In genomic region chr4:42656736-42656985, GRCh38 we compare ENCODE assay signal across 8 cellular contexts. TPM values are rescaled to one million over a fixed set of nuclear protein-coding genes. Genes with fewer than 3 reads are reported as not detected.
A peak's percentile ranks its signal among the peaks of the same experiment; 100 is the strongest.
DNase-seq lines count a peak whose midpoint lies in the region; ATAC-seq and TF ChIP-seq lines count a peak whose summit lies in the region.

No MANE protein-coding gene starts in this region.

- H2AK5ac ChIP-seq in mesendoderm (ENCODE audit: low read length) = no peak overlapping the region

- no peak overlapping the region for H2BK120ac ChIP-seq in mesendoderm (ENCODE audit: low read depth, low read length)

- H2BK5ac ChIP-seq in mesendoderm (ENCODE audit: low read length) = no peak overlapping the region

- peak overlapping the region; percentile 76 for H3K9ac ChIP-seq in mesendoderm (ENCODE audit: low read length)

- peaks cover 10 to 51% (median 34%) of the 10 kb centered on the region in 9 donors for H3K4me1 ChIP-seq in heart right ventricle
- peaks cover 46% of the 10 kb centered on the region for H3K4me1 ChIP-seq in body of pancreas
- no peaks in the 10 kb centered on the region for H3K4me1 ChIP-seq in mesendoderm (ENCODE audit: control insufficient read depth, low read depth, low read length)

- 0 to 1% methylated on average over 29 to 31 of the region's 31 CpGs for WGBS in heart right ventricle, 2 donors
- 1% methylated on average over 30 of the region's 31 CpGs; no CpG with 5 or more reads in 1 of the 2 donors for WGBS in body of pancreas, 2 donors
- WGBS in mesendoderm (ENCODE audit: extremely low coverage, insufficient coverage, low lambda C conversion rate) = no CpG with 5 or more reads among the region's 31 CpGs

- intact Hi-C loops in heart right ventricle (cut with DNase I) (loop anchor here in 5 of 10 donors (2.0 to 5.0 kb wide), 6 partner anchors 39 to 88 kb away; no protein-coding TSS in a partner anchor), Right ventricle myocardium inferior (cut with DNase I) (loop anchor here (2.0 to 5.0 kb wide), 2 partner anchors 49 to 86 kb away; no protein-coding TSS in a partner anchor), body of pancreas (cut with DNase I) (no loop called here)

- H3K9me3 ChIP-seq in heart right ventricle = peaks cover 0 to 10% (median 0%) of the 10 kb centered on the region in 11 donors
- no peaks in the 10 kb centered on the region for H3K9me3 ChIP-seq in body of pancreas

- DNase-seq in heart right ventricle = no peak
- no peak for DNase-seq in Right ventricle myocardium inferior (ENCODE audit: missing footprints)
- DNase-seq in body of pancreas = no peak
- no peak for DNase-seq in mesendoderm
- peak; percentile 48 for DNase-seq in ureter (ENCODE audit: low spot score)
- DNase-seq in stimulated activated CD4-positive, alpha-beta T cell treated with anti-CD3 and anti-CD28 coated beads, Interleukin-1b, Interleukin-23, amount 100 ng/mL, for 48 hours = no peak
- no peak for DNase-seq in NCI-H2227 (lab: John Stamatoyannopoulos, UW; ENCODE audit: unreplicated experiment)

- H3K27me3 ChIP-seq in heart right ventricle = no peaks in the 10 kb centered on the region
- H3K27me3 ChIP-seq in body of pancreas = no peaks in the 10 kb centered on the region
- no peaks in the 10 kb centered on the region for H3K27me3 ChIP-seq in mesendoderm (ENCODE audit: insufficient read depth, low read length, poor library complexity)

- H4K8ac ChIP-seq in mesendoderm (ENCODE audit: low read depth, low read length) = no peak overlapping the region

- peak overlapping the region; percentile 71 to 99 (median 88) for H3K4me3 ChIP-seq in heart right ventricle
- H3K4me3 ChIP-seq in body of pancreas = peak overlapping the region; percentile 65 to 86
- H3K4me3 ChIP-seq in mesendoderm (ENCODE audit: low read length) = peak overlapping the region; percentile 71

- ATAC-seq in heart right ventricle (peak in 3 of 8 donors; percentile 1 to 3 (median 1)), Right ventricle myocardium inferior (no peak), body of pancreas (no peak), GM18873 (IDR thresholded peaks at IDR 0.05; ENCODE audit: low FRiP score, unreplicated experiment) (no peak)

- H2BK15ac ChIP-seq in mesendoderm (replicated peaks; ENCODE audit: low read depth) = no peak overlapping the region

- H3K4ac ChIP-seq in mesendoderm (ENCODE audit: low read depth, low read length) = peak overlapping the region; percentile 19

- no peaks in the 10 kb centered on the region for H3K79me1 ChIP-seq in mesendoderm (ENCODE audit: low read length)

- H3K4me2 ChIP-seq in mesendoderm (ENCODE audit: low read length) = peak overlapping the region; percentile 91

- H3K27ac ChIP-seq in heart right ventricle = peak overlapping the region; percentile 28 to 97 (median 92)
- H3K27ac ChIP-seq in body of pancreas = peak overlapping the region; percentile 77 to 94 (median 92)
- peak overlapping the region; percentile 60 for H3K27ac ChIP-seq in mesendoderm (ENCODE audit: low read depth, low read length)

- H3K18ac ChIP-seq in mesendoderm (ENCODE audit: low read length) = peak overlapping the region; percentile 36

- no peaks in the 10 kb centered on the region for H3K79me2 ChIP-seq in mesendoderm (ENCODE audit: control insufficient read depth, insufficient read depth, low read length)

- H4K5ac ChIP-seq in mesendoderm (ENCODE audit: low read length) = no peak overlapping the region

- no peak for TF ChIP-seq POLR2A in body of pancreas (IDR thresholded peaks at IDR 0.05)

- H3K36me3 ChIP-seq in heart right ventricle = no peaks in the 10 kb centered on the region
- no peaks in the 10 kb centered on the region for H3K36me3 ChIP-seq in body of pancreas (replicated peaks in 1 of 2; ENCODE audit: insufficient read depth in 1 of 2, low read depth in 2 of 2)
- no peaks in the 10 kb centered on the region for H3K36me3 ChIP-seq in mesendoderm (ENCODE audit: control insufficient read depth, insufficient read depth, low read length)

- no peak overlapping the region for H3K23ac ChIP-seq in mesendoderm (ENCODE audit: low read length)

- TF ChIP-seq CTCF in heart right ventricle (IDR thresholded peaks at IDR 0.05) = no peak
- no peak for TF ChIP-seq CTCF in body of pancreas (IDR thresholded peaks at IDR 0.05)

- H3K56ac ChIP-seq in mesendoderm (ENCODE audit: low read length) = peak overlapping the region; percentile 85

RNA-seq across cellular contexts. Expression of gene ATP8A1, which starts 0.2 kb away (rescaled TPM):
- total RNA-seq in heart right ventricle = 10 to 100 TPM; 11.6 to 27.9 (median 18.3) TPM
- polyA plus RNA-seq in heart right ventricle = 10 to 100 TPM in 1 of 2 donors, 1 to 10 TPM in 1; 3.4 to 14.8 TPM
- 14.6 TPM for total RNA-seq in Right ventricle myocardium inferior
- 10 to 100 TPM; 37.4 to 70.9 TPM for total RNA-seq in body of pancreas
- 1.9 TPM for polyA plus RNA-seq in mesendoderm (2013, experiment 1 of 2)
- polyA plus RNA-seq in mesendoderm (2013, experiment 2 of 2) = 2.3 TPM
- 12.5 TPM for total RNA-seq in ureter
